Comparison of ENCODE assay signal across 16 cellular contexts in genomic region chr10:5297996-5298395, GRCh38.
A peak's percentile ranks its signal among the peaks of the same experiment; 100 is the strongest.
DNase-seq lines count a peak whose midpoint lies in the region; ATAC-seq, FAIRE-seq and TF ChIP-seq lines count a peak whose summit lies in the region.
"Had no signal": no experiment of that assay in that cellular context is flagged by ENCODE, and none has a peak within 500 bp of the region (broad histone marks: within the 10 kb centered on the region; RNA-seq: fewer than 3 reads in every experiment).

No MANE protein-coding gene starts in this region.

- peak overlapping the region in 7 of 10 donors; percentile 25 to 76 (median 45) for H3K27ac ChIP-seq in heart right ventricle
- H3K27ac ChIP-seq in right cardiac atrium (ENCODE audit: low read length): no peak overlapping the region
- peak overlapping the region; percentile 71 for H3K27ac ChIP-seq in RWPE1
- no peak overlapping the region for H3K27ac ChIP-seq in endothelial cell of umbilical vein (ENCODE audit: insufficient read depth, low read depth, low read length)
- H3K27ac ChIP-seq: cardiac muscle cell, vagina had no signal

- H3K4me1 ChIP-seq in heart right ventricle (peaks cover 0 to 58% (median 20%) of the 10 kb centered on the region in 9 donors), right cardiac atrium (ENCODE audit: control insufficient read depth, insufficient read depth, low read length) (peaks cover 6% of the 10 kb centered on the region), endothelial cell of umbilical vein (ENCODE audit: control insufficient read depth, extremely low read depth, insufficient read depth, low read length) (peaks cover 17% of the 10 kb centered on the region)

- no peaks in the 10 kb centered on the region for H3K9me1 ChIP-seq in endothelial cell of umbilical vein (replicated peaks; ENCODE audit: control insufficient read depth, extremely low read depth, insufficient read depth, low read length)

- H3K4me3 ChIP-seq in heart right ventricle: no peak overlapping the region
- H3K4me3 ChIP-seq in right cardiac atrium (ENCODE audit: low read length): no peak overlapping the region
- H3K4me3 ChIP-seq in endothelial cell of umbilical vein (replicated peaks in 1 of 3; ENCODE audit: insufficient read depth in 1 of 3, low read depth in 1 of 3, low read length in 3 of 3): no peak overlapping the region
- H3K4me3 ChIP-seq: cardiac muscle cell, vagina had no signal

- H3K79me2 ChIP-seq in endothelial cell of umbilical vein (ENCODE audit: control insufficient read depth, insufficient read depth, low read length): no peaks in the 10 kb centered on the region

- CTCF ChIA-PET in RWPE1 (lab: Yijun Ruan, JAX): no interaction called here
- CTCF ChIA-PET in endothelial cell of umbilical vein (lab: Charles Lee): no interaction called here

- no peak for FAIRE-seq in endothelial cell of umbilical vein (lab: Jason Lieb, UNC)
- FAIRE-seq: GM12892 had no signal

- POLR2A ChIA-PET in RWPE1 (lab: Yijun Ruan, JAX; ENCODE audit: low non-redundant PET) (no interaction called here), endothelial cell of umbilical vein (lab: Charles Lee) (no interaction called here)

- H3K36me3 ChIP-seq in heart right ventricle (no peaks in the 10 kb centered on the region), endothelial cell of umbilical vein (ENCODE audit: control insufficient read depth in 2 of 2, extremely low read depth in 1 of 2, insufficient read depth in 2 of 2, low read length in 2 of 2) (no peaks in the 10 kb centered on the region)
- H3K36me3 ChIP-seq: cardiac muscle cell, vagina had no signal

- H3K9ac ChIP-seq in endothelial cell of umbilical vein (replicated peaks; ENCODE audit: extremely low read depth, insufficient read depth, low read length): no peak overlapping the region

- 92 to 96% methylated on average over 4 of the region's 4 CpGs for WGBS in heart right ventricle, 2 donors
- WGBS in right cardiac atrium: 92% methylated on average over 4 of the region's 4 CpGs

- DNase-seq in heart right ventricle (no peak), right cardiac atrium (no peak), RWPE1 (ENCODE audit: low spot score) (no peak), endothelial cell of umbilical vein (ENCODE audit: low read depth, low spot score) (no peak), HK-2 (ENCODE audit: unreplicated experiment) (no peak), H4 (ENCODE audit: low spot score) (no peak), inferior parietal cortex (ENCODE audit: extremely low spot score) (no peak)
- DNase-seq: activated B cell treated with CpG ODN at 0.5 μM for 24 hours, amniotic stem cell, DMS 273 treated with DMSO at 0.1 percent for 48 hours, KG1, NCI-H1092 treated with DMSO at 0.1 percent for 48 hours, NCI-H510A treated with DMSO at 0.1 percent for 48 hours had no signal

- H3K4me2 ChIP-seq in endothelial cell of umbilical vein (ENCODE audit: insufficient read depth, low read length): no peak overlapping the region

- TF ChIP-seq CTCF in heart right ventricle (IDR thresholded peaks at IDR 0.05): no peak
- TF ChIP-seq CTCF in RWPE1 (conservative IDR thresholded peaks at IDR 0.05; ENCODE audit: low read depth): no peak
- no peak for TF ChIP-seq CTCF in endothelial cell of umbilical vein (IDR thresholded peaks at IDR 0.05; ENCODE audit: extremely low read depth in 1 of 2, insufficient read depth in 1 of 2, low read depth in 1 of 2, low read length in 2 of 2)

- H3K9me3 ChIP-seq in heart right ventricle: peaks cover 0 to under 1% (median 0%) of the 10 kb centered on the region in 11 donors
- no peaks in the 10 kb centered on the region for H3K9me3 ChIP-seq in right cardiac atrium (ENCODE audit: control insufficient read depth, low read length)
- no peaks in the 10 kb centered on the region for H3K9me3 ChIP-seq in endothelial cell of umbilical vein (replicated peaks; ENCODE audit: control insufficient read depth, insufficient read depth, low read length)
- H3K9me3 ChIP-seq: vagina had no signal

- ATAC-seq in heart right ventricle: no peak
- no peak for ATAC-seq in right cardiac atrium

- intact Hi-C loops in heart right ventricle (cut with DNase I): loop anchor here in 3 of 10 donors (10.0 kb wide), 3 partner anchors 87 to 473 kb away; partner anchors contain the start of genes AKR1E2 (in 1 of the 3) and TUBAL3 (in 1 of the 3)
- intact Hi-C loops in right cardiac atrium (cut with DNase I): no loop called here
- intact Hi-C loops in endothelial cell of umbilical vein (cut with micrococcal nuclease): no loop called here

- dilution Hi-C loops in endothelial cell of umbilical vein (cut with MboI; ENCODE audit: extremely low pct_ligation_motif_present, low sequenced_read_pairs): no loop called here

- no peak for TF ChIP-seq POLR2A in endothelial cell of umbilical vein (IDR thresholded peaks at IDR 0.05; ENCODE audit: low read depth, low read length)

- no TSS peak for BruUV-seq in endothelial cell of umbilical vein (replicated peaks; lab: Mats Ljungman, UMichigan)

- H4K20me1 ChIP-seq in endothelial cell of umbilical vein (replicated peaks; ENCODE audit: control insufficient read depth, extremely low read depth, insufficient read depth, low read length): no peaks in the 10 kb centered on the region

- peak overlapping the region; percentile 66 for H2AFZ ChIP-seq in endothelial cell of umbilical vein (ENCODE audit: low read depth, low read length)

- no peaks in the 10 kb centered on the region for H3K27me3 ChIP-seq in heart right ventricle
- no peaks in the 10 kb centered on the region for H3K27me3 ChIP-seq in right cardiac atrium (ENCODE audit: control insufficient read depth, insufficient read depth)
- H3K27me3 ChIP-seq in endothelial cell of umbilical vein (ENCODE audit: control insufficient read depth in 2 of 2, insufficient read depth in 2 of 2, low read length in 2 of 2): peaks cover 4% of the 10 kb centered on the region in 2 experiments
- H3K27me3 ChIP-seq: cardiac muscle cell, vagina had no signal

TF ChIP-seq in endothelial cell of umbilical vein, 7 proteins besides CTCF, POLR2A, EP300 and RAD21:
- TF ChIP-seq EZH2 (IDR thresholded peaks at IDR 0.05; ENCODE audit: borderline replicate concordance, low read depth, low read length, severe bottlenecking) (no peak), GATA2 (IDR thresholded peaks at IDR 0.05; ENCODE audit: insufficient read depth, insufficient read length, low read depth, low read length) (no peak), FOS (IDR thresholded peaks at IDR 0.05; ENCODE audit: borderline replicate concordance, insufficient read depth, low read length) (no peak), MAX (IDR thresholded peaks at IDR 0.05; ENCODE audit: insufficient read depth, insufficient read length) (no peak), POLR2AphosphoS5 (IDR thresholded peaks at IDR 0.05; ENCODE audit: insufficient read depth, low read depth, low read length) (no peak), JUN (IDR thresholded peaks at IDR 0.05; ENCODE audit: borderline replicate concordance, insufficient read depth, insufficient read length, low read depth) (no peak), MYC (IDR thresholded peaks at IDR 0.05; ENCODE audit: low read depth, low read length) (no peak)

Comparison
In these comparisons a context has a peak if more than half of its experiments do, and no peak if none do; other contexts are left out.
1. H3K27ac ChIP-seq: peak in heart right ventricle (7 of 10) and RWPE1 (single experiment); none in right cardiac atrium (single experiment) and endothelial cell of umbilical vein (single experiment).